Comparison of ENCODE assay signal across 8 cellular contexts in genomic region chr18:80171190-80171872, GRCh38.
DNase-seq lines count a peak whose midpoint lies in the region; TF ChIP-seq lines count a peak whose summit lies in the region.

No MANE protein-coding gene starts in this region.

- CTCF ChIA-PET in CD8-positive, alpha-beta memory T cell (lab: Charles Lee) = interaction anchor here (1.0 to 4.0 kb wide), 5 partner anchors 9 to 87 kb away, joined by 3 to 21 read pairs (median 4); no protein-coding TSS in a partner anchor

- peaks cover 37% of the 10 kb centered on the region for H3K4me1 ChIP-seq in CD8-positive, alpha-beta memory T cell (ENCODE audit: insufficient read depth, low read length)
- peaks cover 6% of the 10 kb centered on the region for H3K4me1 ChIP-seq in ovary (ENCODE audit: insufficient read depth)

- no peak for TF ChIP-seq EP300 in ovary (IDR thresholded peaks at IDR 0.05)

- no peak overlapping the region for H3K4me3 ChIP-seq in CD8-positive, alpha-beta memory T cell (ENCODE audit: low read length)
- H3K4me3 ChIP-seq in fibroblast of the aortic adventitia (ENCODE audit: low read depth, low read length) (peak overlapping the region; percentile 60), ovary (peak overlapping the region; percentile 23)

- peak overlapping the region in 5 of 7 donors; percentile 1 to 80 (median 25) for H3K4me3 Mint-ChIP-seq in CD8-positive, alpha-beta memory T cell

- peak overlapping the region in 7 of 8 donors; percentile 5 to 95 (median 66) for H3K27ac Mint-ChIP-seq in CD8-positive, alpha-beta memory T cell

- H3K4me1 Mint-ChIP-seq in CD8-positive, alpha-beta memory T cell = peaks cover 20 to 59% (median 33%) of the 10 kb centered on the region in 3 donors

- TF ChIP-seq POLR2A in ovary (IDR thresholded peaks at IDR 0.05) = no peak

- H3K9me3 ChIP-seq in CD8-positive, alpha-beta memory T cell (ENCODE audit: low read length) = no peaks in the 10 kb centered on the region
- no peaks in the 10 kb centered on the region for H3K9me3 ChIP-seq in ovary

- H3K36me3 Mint-ChIP-seq in CD8-positive, alpha-beta memory T cell = no peaks in the 10 kb centered on the region

- POLR2A ChIA-PET in CD8-positive, alpha-beta memory T cell (lab: Charles Lee) = no interaction called here

- DNase-seq in CD8-positive, alpha-beta memory T cell = peak; percentile 20 to 72 (median 32)
- DNase-seq in HUDEP-2 (lab: John Stamatoyannopoulos, UW; ENCODE audit: unreplicated experiment in 76 of 76) (peak in 39 of 76 experiments; percentile 6 to 72 (median 29)), fibroblast of the aortic adventitia (ENCODE audit: low read depth) (peak; percentile 80), ovary (peak; percentile 73 to 88 (median 85)), SHP77 treated with DMSO at 0.1 percent for 48 hours (lab: John Stamatoyannopoulos, UW) (no peak), NCI-H510A treated with DMSO at 0.1 percent for 48 hours (lab: John Stamatoyannopoulos, UW) (no peak), NCI-H748 (lab: John Stamatoyannopoulos, UW; ENCODE audit: unreplicated experiment) (no peak)
- peak; percentile 19 to 72 (median 56) for DNase-seq in activated CD8-positive, alpha-beta memory T cell treated with anti-CD3 and anti-CD28 coated beads for 48 hours (ENCODE audit: low read depth in 2 of 3, low spot score in 2 of 3)

- intact Hi-C loops in ovary (cut with DNase I) = no loop called here

- H3K36me3 ChIP-seq in CD8-positive, alpha-beta memory T cell (ENCODE audit: insufficient read depth, low read length) = no peaks in the 10 kb centered on the region
- no peaks in the 10 kb centered on the region for H3K36me3 ChIP-seq in ovary

- H3K9me3 Mint-ChIP-seq in CD8-positive, alpha-beta memory T cell = peaks cover 0 to 4% (median 0%) of the 10 kb centered on the region in 5 donors

- H3K27ac ChIP-seq in CD8-positive, alpha-beta memory T cell (ENCODE audit: low read depth, low read length) = no peak overlapping the region
- H3K27ac ChIP-seq in ovary = peak overlapping the region; percentile 39 to 42

- TF ChIP-seq CTCF in fibroblast of the aortic adventitia (IDR thresholded peaks at IDR 0.05; ENCODE audit: insufficient read depth, low read length) (peak; percentile 92), ovary (IDR thresholded peaks at IDR 0.05) (peak; percentile 85 to 91 (median 87))

- peaks cover 20 to 27% of the 10 kb centered on the region in 2 donors for H3K27me3 Mint-ChIP-seq in CD8-positive, alpha-beta memory T cell

- 3 to 11% (median 5%) methylated on average over 20 to 22 of the region's 22 CpGs for WGBS in ovary, 3 donors

- no peaks in the 10 kb centered on the region for H3K27me3 ChIP-seq in CD8-positive, alpha-beta memory T cell (ENCODE audit: insufficient read depth, low read length, poor library complexity, severe bottlenecking)
- H3K27me3 ChIP-seq in ovary = no peaks in the 10 kb centered on the region

Comparison
In these comparisons a context has a peak if more than half of its experiments do, and no peak if none do; other contexts are left out.
1. DNase-seq: peak in CD8-positive, alpha-beta memory T cell (5 of 5), HUDEP-2 (39 of 76), activated CD8-positive, alpha-beta memory T cell treated with anti-CD3 and anti-CD28 coated beads for 48 hours (3 of 3), fibroblast of the aortic adventitia (single experiment) and ovary (5 of 5); none in SHP77 treated with DMSO at 0.1 percent for 48 hours (single experiment), NCI-H510A treated with DMSO at 0.1 percent for 48 hours (single experiment) and NCI-H748 (single experiment).